In genomic region chr12:9590441-9590840, GRCh38 we compare ENCODE assay signal across 1 cellular context.
TF ChIP-seq lines count a peak whose summit lies in the region.

No MANE protein-coding gene starts in this region.

TF ChIP-seq in HepG2, 621 proteins besides CTCF, POLR2A, EP300 and RAD21 (continued from another document and continues in another):
- TF ChIP-seq HBP1 (CRISPR knock-in tag; IDR thresholded peaks at IDR 0.05; ENCODE audit: low read depth) (no peak), HNF4A (CRISPR knock-in tag; IDR thresholded peaks at IDR 0.05) (0 out of 2 replicates have a peak, but pooled peaks have one; percentile 20), PRDM10 (CRISPR knock-in tag; IDR thresholded peaks at IDR 0.05; ENCODE audit: low read depth) (no peak), ZNF441 (CRISPR knock-in tag; IDR thresholded peaks at IDR 0.05; ENCODE audit: borderline replicate concordance) (no peak), GMEB2 (CRISPR knock-in tag; IDR thresholded peaks at IDR 0.05; ENCODE audit: low read depth) (no peak), TBL1XR1 (IDR thresholded peaks at IDR 0.05; ENCODE audit: borderline replicate concordance, low read length, partially characterized antibody) (no peak), ZNF607 (CRISPR knock-in tag; IDR thresholded peaks at IDR 0.05; ENCODE audit: borderline replicate concordance) (no peak), TCF7 (IDR thresholded peaks at IDR 0.05; ENCODE audit: low read depth) (no peak), ZNF672 (CRISPR knock-in tag; IDR thresholded peaks at IDR 0.05) (no peak), ZNF841 (CRISPR knock-in tag; IDR thresholded peaks at IDR 0.05; ENCODE audit: borderline replicate concordance) (no peak), WIZ (CRISPR knock-in tag; IDR thresholded peaks at IDR 0.05) (no peak), RBM39 (IDR thresholded peaks at IDR 0.05; ENCODE audit: low read depth, low read length, poor library complexity, severe bottlenecking) (no peak), JUN (CRISPR knock-in tag; IDR thresholded peaks at IDR 0.05) (no peak), ARID3A (IDR thresholded peaks at IDR 0.05; ENCODE audit: low read depth, low read length) (peak; percentile 42; the same call in 1 of the 2 replicates), ZNF614 (CRISPR knock-in tag; IDR thresholded peaks at IDR 0.05; ENCODE audit: borderline replicate concordance) (no peak), HOMEZ (CRISPR knock-in tag; IDR thresholded peaks at IDR 0.05; ENCODE audit: low read depth) (peak; percentile 72; the same call in 1 of the 2 replicates), ZNF788 (CRISPR knock-in tag; IDR thresholded peaks at IDR 0.05; ENCODE audit: borderline replicate concordance) (no peak), ZBTB40 (IDR thresholded peaks at IDR 0.05) (no peak), ZBTB40 (CRISPR knock-in tag; IDR thresholded peaks at IDR 0.05) (no peak), TEAD2 (CRISPR knock-in tag; IDR thresholded peaks at IDR 0.05) (no peak), SOX5 (CRISPR knock-in tag; IDR thresholded peaks at IDR 0.05; ENCODE audit: borderline replicate concordance) (no peak), NCOA1 (CRISPR knock-in tag; IDR thresholded peaks at IDR 0.05) (no peak), SP2 (CRISPR knock-in tag; IDR thresholded peaks at IDR 0.05) (no peak), ZNF577 (CRISPR knock-in tag; IDR thresholded peaks at IDR 0.05; ENCODE audit: borderline replicate concordance, low read depth) (no peak), ELF1 (CRISPR knock-in tag; IDR thresholded peaks at IDR 0.05) (no peak), MZF1 (CRISPR knock-in tag; IDR thresholded peaks at IDR 0.05; ENCODE audit: borderline replicate concordance) (no peak), MBD4 (IDR thresholded peaks at IDR 0.05; ENCODE audit: borderline replicate concordance, low read length) (no peak), NR2F6 (IDR thresholded peaks at IDR 0.05) (no peak), NR2F6 (CRISPR knock-in tag; IDR thresholded peaks at IDR 0.05) (no peak), SMAD1 (CRISPR knock-in tag; IDR thresholded peaks at IDR 0.05; ENCODE audit: borderline replicate concordance, low read depth) (no peak), FOXP1 (IDR thresholded peaks at IDR 0.05) (no peak), FOXP1 (CRISPR knock-in tag; IDR thresholded peaks at IDR 0.05) (peak; percentile 53), YY1 (IDR thresholded peaks at IDR 0.05; ENCODE audit: insufficient read depth, insufficient replicate concordance, low read depth, low read length) (no peak), ZFP91 (CRISPR knock-in tag; IDR thresholded peaks at IDR 0.05; ENCODE audit: borderline replicate concordance) (no peak)
